ENCODE assay signal across 19 cellular contexts in genomic region chr9:132609829-132610228, GRCh38. TPM values are rescaled to one million over a fixed set of nuclear protein-coding genes. Genes with fewer than 3 reads are reported as not detected.
DNase-seq lines count a peak whose midpoint lies in the region; FAIRE-seq and TF ChIP-seq lines count a peak whose summit lies in the region.
"Had no signal": no experiment of that assay in that cellular context is flagged by ENCODE, and none has a peak within 500 bp of the region (broad histone marks: within the 10 kb centered on the region; RNA-seq: fewer than 3 reads in every experiment).

No MANE protein-coding gene starts in this region.

- FAIRE-seq in bronchial epithelial cell (lab: Jason Lieb, UNC): no peak
- FAIRE-seq in GM12892 (lab: Jason Lieb, UNC): no peak

- peaks cover 17% of the 10 kb centered on the region for H3K36me3 ChIP-seq in bronchial epithelial cell (ENCODE audit: control insufficient read depth, insufficient read depth, low read length)
- H3K36me3 ChIP-seq in esophagus squamous epithelium: peaks cover 10 to 100% (median 19%) of the 10 kb centered on the region in 3 donors

- TF ChIP-seq POLR2A in esophagus squamous epithelium (IDR thresholded peaks at IDR 0.05) (no peak), GM12892 (IDR thresholded peaks at IDR 0.05; ENCODE audit: low read depth, low read length) (no peak)

- no peaks in the 10 kb centered on the region for H3K4me1 ChIP-seq in esophagus squamous epithelium
- H3K4me1 ChIP-seq: heart left ventricle, left ventricle myocardium inferior, testis had no signal

- intact Hi-C loops in esophagus squamous epithelium (cut with DNase I): no loop called here

- H3K27ac ChIP-seq in esophagus squamous epithelium: no peak overlapping the region
- H3K27ac ChIP-seq: heart left ventricle, left ventricle myocardium inferior, testis, WERI-Rb-1 had no signal

- peak; percentile 94 for DNase-seq in EL
- DNase-seq in M059J (ENCODE audit: low read depth): peak; percentile 98
- DNase-seq in bronchial epithelial cell (ENCODE audit: low read depth): peak; percentile 49
- DNase-seq in myocyte (ENCODE audit: low read depth): peak; percentile 45
- DNase-seq in esophagus squamous epithelium (lab: John Stamatoyannopoulos, UW): no peak
- DNase-seq in occipital lobe (lab: John Stamatoyannopoulos, UW): no peak
- no peak for DNase-seq in GM12892 (ENCODE audit: insufficient read length)
- no peak for DNase-seq in superior temporal gyrus (ENCODE audit: extremely low spot score)
- DNase-seq: activated naive CD8-positive, alpha-beta T cell treated with anti-CD3 and anti-CD28 coated beads for 36 hours; heart left ventricle; KBM-7; left ventricle myocardium inferior; NCI-H187; NCI-H69; SHP77; testis had no signal

- no peak for TF ChIP-seq CTCF in bronchial epithelial cell (IDR thresholded peaks at IDR 0.05; ENCODE audit: insufficient read depth, low read length, severe bottlenecking)
- no peak for TF ChIP-seq CTCF in esophagus squamous epithelium (IDR thresholded peaks at IDR 0.05)

- H3K4me3 ChIP-seq in bronchial epithelial cell (ENCODE audit: low read depth, low read length) (no peak overlapping the region), esophagus squamous epithelium (no peak overlapping the region)
- H3K4me3 ChIP-seq: heart left ventricle, left ventricle myocardium inferior, smooth muscle cell, testis had no signal

- WGBS in esophagus squamous epithelium, 2 donors: 72 to 75% methylated on average over 4 to 6 of the region's 7 CpGs

- H3K27me3 ChIP-seq in bronchial epithelial cell (ENCODE audit: control insufficient read depth, insufficient read depth, low read length) (no peaks in the 10 kb centered on the region), esophagus squamous epithelium (no peaks in the 10 kb centered on the region)
- H3K27me3 ChIP-seq: heart left ventricle, testis had no signal

- H3K9me3 ChIP-seq in esophagus squamous epithelium: no peaks in the 10 kb centered on the region
- H3K9me3 ChIP-seq: heart left ventricle, left ventricle myocardium inferior, testis had no signal

RNA-seq across cellular contexts. Expression of gene BARHL1, which starts 27.4 kb away (rescaled TPM):
- total RNA-seq in M059J (2014; rRNA removed; shearing (Covaris generic)): not detected in 2 replicates
- total RNA-seq in bronchial epithelial cell (not detected in 2 replicates), myocyte (not detected in 2 replicates), esophagus squamous epithelium (not detected), occipital lobe (not detected)
- polyA plus RNA-seq in myocyte (2012): not detected
- not detected for polyA plus RNA-seq in GM12892 (2012; ENCODE audit: missing spikeins)
- total RNA-seq: activated naive CD8-positive, alpha-beta T cell treated with anti-CD3 and anti-CD28 coated beads for 36 hours; heart left ventricle; left ventricle myocardium inferior; smooth muscle cell had no signal
- polyA plus RNA-seq: heart left ventricle, neural cell had no signal

RNA-seq across cellular contexts. Expression of gene DDX31, which starts 60.0 kb away (rescaled TPM):
- total RNA-seq in M059J (2014; rRNA removed; shearing (Covaris generic)): 11.6 and 18.0 TPM in 2 replicates
- total RNA-seq in bronchial epithelial cell (11.1 and 15.8 TPM in 2 replicates), myocyte (13.7 and 14.3 TPM in 2 replicates), esophagus squamous epithelium (10 to 100 TPM; 10.2 to 18.3 (median 11.8) TPM), occipital lobe (7.3 TPM)
- 11.1 TPM for polyA plus RNA-seq in myocyte (2012)
- 14.9 TPM for polyA plus RNA-seq in GM12892 (2012; ENCODE audit: missing spikeins)

Comparison
In these comparisons a context has a peak if more than half of its experiments do, and no peak if none do; other contexts are left out.
1. DNase-seq: peak in EL (single experiment), M059J (single experiment), bronchial epithelial cell (single experiment) and myocyte (single experiment); none in esophagus squamous epithelium (single experiment), occipital lobe (single experiment), GM12892 (single experiment) and superior temporal gyrus (single experiment).